ENCODE assay signal across 8 cellular contexts in the genomic region with DNA sequence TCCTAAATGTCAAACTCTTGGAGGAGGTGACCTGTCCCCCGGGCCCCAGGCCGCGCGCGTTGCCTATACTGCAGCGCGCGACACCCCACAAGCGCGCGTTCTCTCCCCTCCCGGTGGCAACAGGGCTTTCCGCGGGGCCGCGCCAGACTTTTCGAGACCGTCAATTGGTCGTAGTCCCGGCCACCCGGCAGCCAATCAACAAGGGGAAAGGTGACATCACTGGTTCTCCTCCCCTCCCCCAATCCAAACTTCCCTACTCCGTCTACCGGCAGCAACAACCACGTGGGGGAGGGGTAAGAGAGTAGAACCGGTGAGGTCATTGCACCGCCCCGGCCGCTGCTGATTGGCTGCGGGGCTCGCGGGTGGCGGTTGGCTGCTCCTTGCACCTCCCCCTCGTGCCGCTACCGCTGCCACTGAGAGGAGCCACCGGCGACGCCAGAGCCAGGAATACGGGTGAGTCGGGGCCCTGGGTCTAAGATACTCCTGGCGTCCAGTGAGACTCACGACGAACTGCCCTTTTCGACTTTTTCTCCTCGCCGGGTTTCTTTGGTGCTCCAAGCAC. TPM values are rescaled to one million over a fixed set of nuclear protein-coding genes. Genes with fewer than 3 reads are reported as not detected.
DNase-seq lines count a peak whose midpoint lies in the region; ATAC-seq lines count a peak whose summit lies in the region.

No MANE protein-coding gene starts in this region.

- H3K4me3 Mint-ChIP-seq in activated T-helper 17 cell treated with anti-CD3 and anti-CD28 coated beads, Interleukin-2, amount 50 U/mL, for 72 hours = no peak overlapping the region
- H3K4me3 Mint-ChIP-seq in natural killer cell treated with Interleukin-12 subunit alpha and Interleukin-12 subunit beta and Interleukin-15 and Interleukin-18, amount 100 ng/mL, for 72 hours = no peak overlapping the region

- H3K27ac Mint-ChIP-seq in activated T-helper 17 cell treated with anti-CD3 and anti-CD28 coated beads, Interleukin-2, amount 50 U/mL, for 72 hours = no peak overlapping the region
- no peak overlapping the region for H3K27ac Mint-ChIP-seq in natural killer cell treated with Interleukin-12 subunit alpha and Interleukin-12 subunit beta and Interleukin-15 and Interleukin-18, amount 100 ng/mL, for 72 hours

- peak; percentile 68 for ATAC-seq in activated T-helper 17 cell treated with anti-CD3 and anti-CD28 coated beads, Interleukin-2, amount 50 U/mL, for 72 hours (replicated peaks)
- ATAC-seq in natural killer cell treated with Interleukin-12 subunit alpha and Interleukin-12 subunit beta and Interleukin-15 and Interleukin-18, amount 100 ng/mL, for 72 hours = peak; percentile 79 to 84

- peak; percentile 100 for DNase-seq in EH (ENCODE audit: low read depth)
- peak; percentile 98 for DNase-seq in GOT3 (lab: John Stamatoyannopoulos, UW)
- peak; percentile 99 for DNase-seq in LHCN-M2 (ENCODE audit: low read depth)
- DNase-seq in RKO (ENCODE audit: low spot score) = peak; percentile 99
- peak; percentile 99 for DNase-seq in fibroblast of the conjunctiva (ENCODE audit: low read depth)
- peak; percentile 100 for DNase-seq in natural killer cell treated with Interleukin-12 subunit alpha and Interleukin-12 subunit beta and Interleukin-15 and Interleukin-18, amount 100 ng/mL, for 72 hours (ENCODE audit: low spot score)
- peak; percentile 98 for DNase-seq in stimulated activated naive CD4-positive, alpha-beta T cell treated with Interleukin-2 at 50 U/mL for 16 hours (lab: John Stamatoyannopoulos, UW)

- peaks cover 8% of the 10 kb centered on the region for H3K36me3 Mint-ChIP-seq in activated T-helper 17 cell treated with anti-CD3 and anti-CD28 coated beads, Interleukin-2, amount 50 U/mL, for 72 hours (ENCODE audit: low read depth)
- H3K36me3 Mint-ChIP-seq in natural killer cell treated with Interleukin-12 subunit alpha and Interleukin-12 subunit beta and Interleukin-15 and Interleukin-18, amount 100 ng/mL, for 72 hours = no peaks in the 10 kb centered on the region

- peaks cover 9% of the 10 kb centered on the region for H3K4me1 Mint-ChIP-seq in activated T-helper 17 cell treated with anti-CD3 and anti-CD28 coated beads, Interleukin-2, amount 50 U/mL, for 72 hours
- peaks cover 0 to 31% of the 10 kb centered on the region in 2 donors for H3K4me1 Mint-ChIP-seq in natural killer cell treated with Interleukin-12 subunit alpha and Interleukin-12 subunit beta and Interleukin-15 and Interleukin-18, amount 100 ng/mL, for 72 hours (ENCODE audit: low read depth in 2 of 2)

- no peaks in the 10 kb centered on the region for H3K27me3 Mint-ChIP-seq in activated T-helper 17 cell treated with anti-CD3 and anti-CD28 coated beads, Interleukin-2, amount 50 U/mL, for 72 hours
- H3K27me3 Mint-ChIP-seq in natural killer cell treated with Interleukin-12 subunit alpha and Interleukin-12 subunit beta and Interleukin-15 and Interleukin-18, amount 100 ng/mL, for 72 hours = no peaks in the 10 kb centered on the region

- H3K9me3 Mint-ChIP-seq in activated T-helper 17 cell treated with anti-CD3 and anti-CD28 coated beads, Interleukin-2, amount 50 U/mL, for 72 hours = no peaks in the 10 kb centered on the region
- no peaks in the 10 kb centered on the region for H3K9me3 Mint-ChIP-seq in natural killer cell treated with Interleukin-12 subunit alpha and Interleukin-12 subunit beta and Interleukin-15 and Interleukin-18, amount 100 ng/mL, for 72 hours

RNA-seq across cellular contexts. Expression of a gene that starts 0.8 kb away (rescaled TPM):
- 28.6 and 30.5 TPM in 2 replicates for total RNA-seq in LHCN-M2 (2014; rRNA removed)
- polyA plus RNA-seq in LHCN-M2 (2012) = 34.6 TPM
- total RNA-seq in activated T-helper 17 cell treated with anti-CD3 and anti-CD28 coated beads, Interleukin-2, amount 50 U/mL, for 72 hours = 100 to 1,000 TPM in 1 of 2 donors, 10 to 100 TPM in 1; 85.4 to 165 TPM
- 100 to 1,000 TPM; 110 to 115 TPM for total RNA-seq in natural killer cell treated with Interleukin-12 subunit alpha and Interleukin-12 subunit beta and Interleukin-15 and Interleukin-18, amount 100 ng/mL, for 72 hours

RNA-seq across cellular contexts. Expression of a gene that starts 13.3 kb away (rescaled TPM):
- total RNA-seq in LHCN-M2 (2014; rRNA removed) = 49.1 and 56.2 TPM in 2 replicates
- 46.3 TPM for polyA plus RNA-seq in LHCN-M2 (2012)
- total RNA-seq in activated T-helper 17 cell treated with anti-CD3 and anti-CD28 coated beads, Interleukin-2, amount 50 U/mL, for 72 hours = 10 to 100 TPM; 44.8 to 49.7 TPM
- 10 to 100 TPM; 29.5 to 47.8 TPM for total RNA-seq in natural killer cell treated with Interleukin-12 subunit alpha and Interleukin-12 subunit beta and Interleukin-15 and Interleukin-18, amount 100 ng/mL, for 72 hours

RNA-seq across cellular contexts. Expression of a gene that starts 25.8 kb away (rescaled TPM):
- 32.5 and 33.7 TPM in 2 replicates for total RNA-seq in LHCN-M2 (2014; rRNA removed)
- polyA plus RNA-seq in LHCN-M2 (2012) = 42.0 TPM
- 10 to 100 TPM; 30.3 to 47.2 TPM for total RNA-seq in activated T-helper 17 cell treated with anti-CD3 and anti-CD28 coated beads, Interleukin-2, amount 50 U/mL, for 72 hours
- total RNA-seq in natural killer cell treated with Interleukin-12 subunit alpha and Interleukin-12 subunit beta and Interleukin-15 and Interleukin-18, amount 100 ng/mL, for 72 hours = 10 to 100 TPM; 51.1 to 52.8 TPM

RNA-seq across cellular contexts. Expression of a gene that starts 33.7 kb away (rescaled TPM):
- total RNA-seq in LHCN-M2 (2014; rRNA removed) = 2.2 and 2.3 TPM in 2 replicates
- polyA plus RNA-seq in LHCN-M2 (2012) = 1.8 TPM
- 1 to 10 TPM; 1.3 to 1.4 TPM for total RNA-seq in activated T-helper 17 cell treated with anti-CD3 and anti-CD28 coated beads, Interleukin-2, amount 50 U/mL, for 72 hours
- 1 to 10 TPM in 1 of 2 donors, under 1 TPM in 1; 0.64 to 1.0 TPM for total RNA-seq in natural killer cell treated with Interleukin-12 subunit alpha and Interleukin-12 subunit beta and Interleukin-15 and Interleukin-18, amount 100 ng/mL, for 72 hours

RNA-seq across cellular contexts. Expression of a gene that starts 34.2 kb away (rescaled TPM):
- total RNA-seq in LHCN-M2 (2014; rRNA removed) = 85.3 and 99.0 TPM in 2 replicates
- 74.2 TPM for polyA plus RNA-seq in LHCN-M2 (2012)
- 10 to 100 TPM; 42.0 to 60.2 TPM for total RNA-seq in activated T-helper 17 cell treated with anti-CD3 and anti-CD28 coated beads, Interleukin-2, amount 50 U/mL, for 72 hours
- total RNA-seq in natural killer cell treated with Interleukin-12 subunit alpha and Interleukin-12 subunit beta and Interleukin-15 and Interleukin-18, amount 100 ng/mL, for 72 hours = 10 to 100 TPM; 16.9 to 40.2 TPM

Comparison
In these comparisons a context has a peak if more than half of its experiments do, and no peak if none do; other contexts are left out.
1. Peak in every context shown above with its lines: DNase-seq and ATAC-seq.